In the genomic region with DNA sequence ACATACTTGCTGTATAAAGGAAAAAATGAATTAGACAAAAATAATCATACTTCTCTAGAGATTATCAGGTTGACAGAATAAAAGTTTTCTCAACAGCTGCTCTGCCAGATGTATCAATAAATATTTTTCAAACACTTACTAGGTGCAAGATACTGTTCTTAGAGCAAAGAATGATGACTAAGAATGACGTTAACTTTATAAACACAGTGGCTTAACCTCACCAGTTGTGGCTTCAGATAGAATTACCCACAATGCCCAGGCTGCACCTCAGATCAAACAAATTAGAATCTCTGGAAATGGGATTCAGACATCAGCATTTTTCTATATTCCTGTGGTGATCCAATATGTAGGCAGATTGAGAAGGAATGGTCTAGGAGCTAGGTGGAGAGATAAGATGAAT, we compare ENCODE assay signal across 22 cellular contexts.
DNase-seq lines count a peak whose midpoint lies in the region; ATAC-seq and TF ChIP-seq lines count a peak whose summit lies in the region.
"Had no signal": no experiment of that assay in that cellular context is flagged by ENCODE, and none has a peak within 500 bp of the region (broad histone marks: within the 10 kb centered on the region; RNA-seq: fewer than 3 reads in every experiment).

No MANE protein-coding gene starts in this region.

- ATAC-seq in HG02981 (IDR thresholded peaks at IDR 0.05; ENCODE audit: unreplicated experiment) = no peak
- ATAC-seq: lower lobe of right lung; psoas muscle; stimulated activated memory B cell treated with anti-CD40 and anti-IgM and Interleukin-4, amounts not matched to agents 10 μg/mL and 1 μg/mL and 100 μg/mL, for 72 hours had no signal

- H3K4me3 ChIP-seq in epithelial cell of esophagus (ENCODE audit: low read length) (no peak overlapping the region), skeletal muscle cell (ENCODE audit: low read depth, low read length) (no peak overlapping the region)
- H3K4me3 ChIP-seq: lower lobe of right lung, psoas muscle, smooth muscle cell, suprapubic skin had no signal

- no peak for TF ChIP-seq CTCF in epithelial cell of esophagus (IDR thresholded peaks at IDR 0.05; ENCODE audit: insufficient read depth, low read depth, low read length, missing control alignments)

- DNase-seq in HPDE6-E6E7 (ENCODE audit: extremely low spot score) (peak; percentile 36), RPMI7951 (ENCODE audit: low read depth) (peak; percentile 30), epithelial cell of esophagus (ENCODE audit: low read depth) (peak; percentile 73), skeletal muscle cell (ENCODE audit: low read depth) (peak; percentile 14), NCI-H446 (lab: John Stamatoyannopoulos, UW) (no peak), NCI-H524 treated with DMSO at 0.1 percent for 48 hours (lab: John Stamatoyannopoulos, UW) (no peak)
- DNase-seq: activated B cell treated with CpG ODN at 0.5 μM for 24 hours; activated CD4-positive, alpha-beta memory T cell treated with anti-CD3 and anti-CD28 coated beads, Interleukin-2, amount 10 ng/mL, durations not matched to agents 7 days and 5 days; activated gamma-delta T cell treated with Interleukin-2 at 50 U/mL for 16 hours; activated T-cell treated with anti-CD3 and anti-CD28 coated beads for 4 hours; caudate nucleus; CD4-positive, CD25-positive, alpha-beta regulatory T cell; foreskin fibroblast; hippocampal formation; lower lobe of right lung; NCI-H1417; NCI-H510A treated with DMSO at 0.1 percent for 48 hours; psoas muscle had no signal

Comparison
In these comparisons a context has a peak if more than half of its experiments do, and no peak if none do; other contexts are left out.
1. DNase-seq: peak in HPDE6-E6E7 (single experiment), RPMI7951 (single experiment), epithelial cell of esophagus (single experiment) and skeletal muscle cell (single experiment); none in NCI-H446 (0 of 2) and NCI-H524 treated with DMSO at 0.1 percent for 48 hours (single experiment).